In genomic region chr14:95195031-95195430, GRCh38 we compare ENCODE assay signal across 18 cellular contexts. TPM values are rescaled to one million over a fixed set of nuclear protein-coding genes. Genes with fewer than 3 reads are reported as not detected.
DNase-seq lines count a peak whose midpoint lies in the region; ATAC-seq and TF ChIP-seq lines count a peak whose summit lies in the region.
"Had no signal": no experiment of that assay in that cellular context is flagged by ENCODE, and none has a peak within 500 bp of the region (broad histone marks: within the 10 kb centered on the region; RNA-seq: fewer than 3 reads in every experiment).

No MANE protein-coding gene starts in this region.

- no peak overlapping the region for H2BK120ac ChIP-seq in trophoblast cell (ENCODE audit: insufficient read depth, low read length, poor library complexity)

- CTCF ChIA-PET in activated CD4-positive, alpha-beta T cell treated with anti-CD3 and anti-CD28 coated beads for 36 hours (lab: Charles Lee) = interaction anchor here (1.7 kb wide), 1 partner anchor 11 kb away, joined by 7 read pairs; no protein-coding TSS in a partner anchor

- peaks cover 6% of the 10 kb centered on the region for H3K79me1 ChIP-seq in trophoblast cell (ENCODE audit: low read length)

- H3K4me1 ChIP-seq in endodermal cell (ENCODE audit: control insufficient read depth, insufficient read depth, low read length) (no peaks in the 10 kb centered on the region), trophoblast cell (ENCODE audit: control insufficient read depth in 1 of 2, insufficient read depth in 2 of 2, low read length in 2 of 2) (peaks cover 19 to 29% of the 10 kb centered on the region in 2 experiments)
- H3K4me1 ChIP-seq: HAP-1 had no signal

- H3K27me3 Mint-ChIP-seq in endodermal cell (ENCODE audit: insufficient read depth) = no peaks in the 10 kb centered on the region
- H3K27me3 Mint-ChIP-seq in activated CD4-positive, alpha-beta T cell treated with anti-CD3 and anti-CD28 coated beads for 36 hours = peaks cover 5% of the 10 kb centered on the region

- H3K4me2 ChIP-seq in trophoblast cell (ENCODE audit: low read length) = no peak overlapping the region
- H3K4me2 ChIP-seq: BLaER1, GM23338 had no signal

- H3K36me3 Mint-ChIP-seq in endodermal cell (ENCODE audit: low read depth) = no peaks in the 10 kb centered on the region
- H3K36me3 Mint-ChIP-seq in activated CD4-positive, alpha-beta T cell treated with anti-CD3 and anti-CD28 coated beads for 36 hours (ENCODE audit: low read depth) = no peaks in the 10 kb centered on the region
- H3K36me3 Mint-ChIP-seq: CD8-positive, alpha-beta memory T cell had no signal

- peak overlapping the region; percentile 16 for H2BK12ac ChIP-seq in trophoblast cell (ENCODE audit: low read length)

- no peaks in the 10 kb centered on the region for H3K9me3 ChIP-seq in endodermal cell (ENCODE audit: control insufficient read depth, low read length)
- peaks cover 2% of the 10 kb centered on the region for H3K9me3 ChIP-seq in trophoblast cell (ENCODE audit: insufficient read depth, low read depth, low read length)
- H3K9me3 ChIP-seq: BLaER1, Caco-2, HAP-1 had no signal

- no peak overlapping the region for H2AFZ ChIP-seq in trophoblast cell (ENCODE audit: insufficient read depth, low read length, poor library complexity)
- H2AFZ ChIP-seq: GM23338 had no signal

- no peak overlapping the region for H3K18ac ChIP-seq in trophoblast cell (ENCODE audit: low read length)

- intact Hi-C loops in activated CD4-positive, alpha-beta T cell treated with anti-CD3 and anti-CD28 coated beads for 36 hours (cut with DNase I, micrococcal nuclease) = loop anchor here in 1 of 2 experiments (10.0 kb wide), 1 partner anchor 500 kb away; no protein-coding TSS in a partner anchor

- no peak overlapping the region for H3K23ac ChIP-seq in trophoblast cell (ENCODE audit: low read length)

- H3K4me3 Mint-ChIP-seq in endodermal cell = no peak overlapping the region
- H3K4me3 Mint-ChIP-seq in activated CD4-positive, alpha-beta T cell treated with anti-CD3 and anti-CD28 coated beads for 36 hours = no peak overlapping the region
- H3K4me3 Mint-ChIP-seq: GM23338 had no signal

- no peak for TF ChIP-seq CTCF in endodermal cell (conservative IDR thresholded peaks at IDR 0.05)

- H2BK5ac ChIP-seq in trophoblast cell (ENCODE audit: low read depth, low read length, poor library complexity) = no peak overlapping the region

- DNase-seq in D341Med (ENCODE audit: low spot score) (peak; percentile 52), NCI-H82 treated with DMSO at 0.1 percent for 48 hours (lab: John Stamatoyannopoulos, UW; ENCODE audit: unreplicated experiment) (peak; percentile 43), endodermal cell (peak; percentile 26), trophoblast cell (no peak), NCI-H1436 (lab: John Stamatoyannopoulos, UW) (no peak), NCI-H2081 (lab: John Stamatoyannopoulos, UW) (no peak), DMS114 treated with DMSO at 0.1 percent for 48 hours (lab: John Stamatoyannopoulos, UW; ENCODE audit: unreplicated experiment) (no peak)
- no peak for DNase-seq in activated CD4-positive, alpha-beta T cell treated with anti-CD3 and anti-CD28 coated beads for 36 hours
- DNase-seq: Caco-2; CD8-positive, alpha-beta memory T cell; DMS 273 treated with DMSO at 0.1 percent for 48 hours; DMS79 treated with DMSO at 0.1 percent for 48 hours; EL had no signal

- WGBS in endodermal cell (ENCODE audit: insufficient coverage in 1 of 2, insufficient read length in 1 of 2), 2 experiments = 96 to 98% methylated on average over 3 to 6 of the region's 6 CpGs
- no CpG with 5 or more reads among the region's 6 CpGs for WGBS in trophoblast cell (ENCODE audit: extremely low coverage, insufficient coverage, insufficient read length)

- H3K79me2 ChIP-seq in trophoblast cell (ENCODE audit: control insufficient read depth, insufficient read depth, low read length, poor library complexity) = no peaks in the 10 kb centered on the region

- H4K12ac ChIP-seq in trophoblast cell (ENCODE audit: low read depth, low read length) = no peak overlapping the region

- no peak overlapping the region for H3K27ac Mint-ChIP-seq in endodermal cell
- H3K27ac Mint-ChIP-seq in activated CD4-positive, alpha-beta T cell treated with anti-CD3 and anti-CD28 coated beads for 36 hours = no peak overlapping the region
- H3K27ac Mint-ChIP-seq: CD8-positive, alpha-beta memory T cell; GM23338 had no signal

- no peak overlapping the region for H3K27ac ChIP-seq in endodermal cell (ENCODE audit: low read depth, low read length)
- no peak overlapping the region for H3K27ac ChIP-seq in trophoblast cell (ENCODE audit: low read depth, low read length)
- H3K27ac ChIP-seq: 22Rv1, BLaER1 had no signal

- peaks cover 20% of the 10 kb centered on the region for H3K4me1 Mint-ChIP-seq in endodermal cell
- H3K4me1 Mint-ChIP-seq in activated CD4-positive, alpha-beta T cell treated with anti-CD3 and anti-CD28 coated beads for 36 hours = peaks cover 2% of the 10 kb centered on the region

- POLR2A ChIA-PET in activated CD4-positive, alpha-beta T cell treated with anti-CD3 and anti-CD28 coated beads for 36 hours (lab: Charles Lee) = no interaction called here

- H4K91ac ChIP-seq in trophoblast cell (ENCODE audit: low read depth, low read length) = no peak overlapping the region

- H3K4ac ChIP-seq in trophoblast cell (ENCODE audit: low read depth, low read length) = no peak overlapping the region

- H3K9ac ChIP-seq in endodermal cell (ENCODE audit: extremely low read depth, low read length, poor library complexity, severe bottlenecking) (no peak overlapping the region), trophoblast cell (ENCODE audit: low read length) (no peak overlapping the region)
- H3K9ac ChIP-seq: BLaER1 had no signal

- no peak overlapping the region for H3K14ac ChIP-seq in trophoblast cell (ENCODE audit: low read length)

- no peak overlapping the region for H3K4me3 ChIP-seq in endodermal cell (ENCODE audit: low read length)
- H3K4me3 ChIP-seq in trophoblast cell (ENCODE audit: low read depth, low read length) = no peak overlapping the region
- H3K4me3 ChIP-seq: BLaER1, GM23338, HAP-1 had no signal

- H3K36me3 ChIP-seq in endodermal cell (ENCODE audit: control insufficient read depth, insufficient read depth, low read length) (no peaks in the 10 kb centered on the region), trophoblast cell (ENCODE audit: control insufficient read depth in 1 of 2, insufficient read depth in 2 of 2, low read length in 2 of 2) (no peaks in the 10 kb centered on the region)
- H3K36me3 ChIP-seq: BLaER1, HAP-1 had no signal

- H3K27me3 ChIP-seq in endodermal cell (ENCODE audit: control insufficient read depth, insufficient read depth, low read length, poor library complexity, severe bottlenecking) (no peaks in the 10 kb centered on the region), trophoblast cell (ENCODE audit: insufficient read depth, low read length) (no peaks in the 10 kb centered on the region)
- H3K27me3 ChIP-seq: BLaER1 had no signal

- H2AK5ac ChIP-seq in trophoblast cell (ENCODE audit: low read length) = peak overlapping the region; percentile 50

- ATAC-seq in activated CD4-positive, alpha-beta T cell treated with anti-CD3 and anti-CD28 coated beads for 36 hours = no peak
- ATAC-seq: GM23338, HepG2 had no signal

- H4K8ac ChIP-seq in trophoblast cell (ENCODE audit: low read depth, low read length) = no peak overlapping the region

- no peaks in the 10 kb centered on the region for H3K9me3 Mint-ChIP-seq in endodermal cell
- H3K9me3 Mint-ChIP-seq in activated CD4-positive, alpha-beta T cell treated with anti-CD3 and anti-CD28 coated beads for 36 hours (ENCODE audit: low read depth) = no peaks in the 10 kb centered on the region
- H3K9me3 Mint-ChIP-seq: CD8-positive, alpha-beta memory T cell; GM23338 had no signal

RNA-seq across cellular contexts. Expression of gene DICER1, which starts 37.7 kb away (rescaled TPM):
- total RNA-seq in endodermal cell = 10 to 100 TPM; 66.1 to 69.2 TPM
- polyA plus RNA-seq in endodermal cell (2013, experiment 1 of 2) = 53.6 TPM
- polyA plus RNA-seq in endodermal cell (2013, experiment 2 of 2) = 53.5 TPM
- polyA plus RNA-seq in trophoblast cell (2013) = 91.5 and 95.6 TPM in 2 replicates
- total RNA-seq in activated CD4-positive, alpha-beta T cell treated with anti-CD3 and anti-CD28 coated beads for 36 hours = 10 to 100 TPM; 41.6 to 61.1 TPM

Comparison
In these comparisons a context has a peak if more than half of its experiments do, and no peak if none do; other contexts are left out.
1. DNase-seq: peak in D341Med (single experiment), NCI-H82 treated with DMSO at 0.1 percent for 48 hours (single experiment) and endodermal cell (single experiment); none in trophoblast cell (0 of 2), NCI-H1436 (single experiment), activated CD4-positive, alpha-beta T cell treated with anti-CD3 and anti-CD28 coated beads for 36 hours (single experiment), NCI-H2081 (0 of 2) and DMS114 treated with DMSO at 0.1 percent for 48 hours (single experiment).